In the genomic region with DNA sequence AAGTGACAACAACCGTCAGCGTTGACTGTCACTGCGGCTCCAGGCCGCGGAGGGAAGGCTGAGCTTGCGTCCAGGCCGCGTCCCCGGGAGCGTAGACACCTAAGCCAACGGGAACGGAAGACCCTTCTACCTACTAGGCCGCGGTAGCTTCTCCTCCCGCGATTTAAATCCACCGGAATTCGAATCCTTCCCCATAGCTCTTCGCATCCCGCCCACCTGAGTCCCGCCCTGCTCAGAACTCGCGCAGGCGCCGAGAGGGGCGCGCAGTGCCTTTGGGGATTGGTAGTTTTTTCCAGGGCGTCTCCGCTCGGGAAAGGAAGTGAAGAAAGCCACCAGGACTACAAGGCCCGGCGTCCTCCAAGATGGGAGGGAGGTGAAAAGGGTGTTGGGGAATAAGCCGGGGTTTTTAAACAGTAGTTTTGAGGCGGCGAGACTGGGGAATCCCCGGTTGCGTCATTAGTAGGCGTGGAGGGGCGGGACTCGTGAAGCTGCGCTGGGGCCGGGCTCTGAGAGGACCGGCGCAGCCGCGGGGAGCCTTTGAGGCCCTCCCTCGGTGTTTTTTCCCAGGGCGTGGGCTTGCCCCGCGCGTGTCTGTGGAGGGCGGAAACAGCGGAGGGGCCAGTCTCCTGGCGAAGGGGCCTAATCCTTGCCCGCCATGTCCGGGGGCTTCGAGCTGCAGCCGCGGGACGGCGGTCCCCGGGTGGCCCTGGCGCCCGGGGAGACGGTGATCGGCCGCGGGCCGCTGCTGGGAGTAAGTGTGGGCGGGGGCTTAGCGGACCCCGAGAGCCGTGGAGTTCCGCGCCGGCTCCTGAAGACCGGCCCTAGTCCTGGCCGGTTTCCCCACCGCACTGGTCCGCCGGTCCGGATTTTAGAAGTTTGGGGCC, we compare ENCODE assay signal across 1 cellular context.
TF ChIP-seq lines count a peak whose summit lies in the region.

A gene with protein sequence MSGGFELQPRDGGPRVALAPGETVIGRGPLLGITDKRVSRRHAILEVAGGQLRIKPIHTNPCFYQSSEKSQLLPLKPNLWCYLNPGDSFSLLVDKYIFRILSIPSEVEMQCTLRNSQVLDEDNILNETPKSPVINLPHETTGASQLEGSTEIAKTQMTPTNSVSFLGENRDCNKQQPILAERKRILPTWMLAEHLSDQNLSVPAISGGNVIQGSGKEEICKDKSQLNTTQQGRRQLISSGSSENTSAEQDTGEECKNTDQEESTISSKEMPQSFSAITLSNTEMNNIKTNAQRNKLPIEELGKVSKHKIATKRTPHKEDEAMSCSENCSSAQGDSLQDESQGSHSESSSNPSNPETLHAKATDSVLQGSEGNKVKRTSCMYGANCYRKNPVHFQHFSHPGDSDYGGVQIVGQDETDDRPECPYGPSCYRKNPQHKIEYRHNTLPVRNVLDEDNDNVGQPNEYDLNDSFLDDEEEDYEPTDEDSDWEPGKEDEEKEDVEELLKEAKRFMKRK (plus strand): TSS at position 509 of the 884 bp plus-strand sequence. CDS start 147 bp downstream, at position 656.
TSS of gene FBXO48 (minus strand) at position 218 of the 884 bp plus-strand sequence. CDS start 2,149 bp downstream, outside the sequence.

TF ChIP-seq in HEK293, 187 proteins besides CTCF, POLR2A, EP300 and RAD21 (continued from another document):
- TF ChIP-seq ZNF645 (tag by site-specific recombination; IDR thresholded peaks at IDR 0.05) (no peak), ZNF202 (tag by site-specific recombination; IDR thresholded peaks at IDR 0.05; ENCODE audit: borderline replicate concordance) (no peak), OSR2 (tag by site-specific recombination; IDR thresholded peaks at IDR 0.05) (peak; percentile 6; the same call in 1 of the 2 replicates), ZNF670 (tag by site-specific recombination; IDR thresholded peaks at IDR 0.05; ENCODE audit: low read depth) (no peak), REPIN1 (tag by site-specific recombination; IDR thresholded peaks at IDR 0.05; ENCODE audit: low read depth) (no peak), ZSCAN23 (tag by site-specific recombination; IDR thresholded peaks at IDR 0.05) (no peak), ZNF341 (tag by site-specific recombination; IDR thresholded peaks at IDR 0.05; ENCODE audit: low read depth) (peak; percentile 77), ZNF394 (tag by site-specific recombination; IDR thresholded peaks at IDR 0.05; ENCODE audit: borderline replicate concordance) (0 out of 2 replicates have a peak, but pooled peaks have one; percentile 15), ZNF629 (tag by site-specific recombination; IDR thresholded peaks at IDR 0.05) (peak; percentile 78), TCF7L2 (IDR thresholded peaks at IDR 0.05; ENCODE audit: borderline replicate concordance, low read depth, low read length) (no peak), PBX3 (CRISPR knock-in tag; IDR thresholded peaks at IDR 0.05) (no peak), ZNF624 (tag by site-specific recombination; IDR thresholded peaks at IDR 0.05) (no peak), ZNF776 (tag by site-specific recombination; IDR thresholded peaks at IDR 0.05; ENCODE audit: borderline replicate concordance) (no peak), ZNF777 (tag by site-specific recombination; IDR thresholded peaks at IDR 0.05; ENCODE audit: borderline replicate concordance) (no peak), ZBTB1 (tag by site-specific recombination; IDR thresholded peaks at IDR 0.05) (no peak), KLF9 (tag by site-specific recombination; IDR thresholded peaks at IDR 0.05; ENCODE audit: low read depth) (peak; percentile 93), ZNF184 (tag by site-specific recombination; IDR thresholded peaks at IDR 0.05) (no peak), ZNF2 (tag by site-specific recombination; IDR thresholded peaks at IDR 0.05) (0 out of 2 replicates have a peak, but pooled peaks have one; percentile 24), ZNF513 (tag by site-specific recombination; IDR thresholded peaks at IDR 0.05) (no peak), ZBTB49 (tag by site-specific recombination; IDR thresholded peaks at IDR 0.05; ENCODE audit: low read depth) (no peak), ZNF530 (tag by site-specific recombination; IDR thresholded peaks at IDR 0.05; ENCODE audit: low read depth) (no peak), ZNF114 (tag by site-specific recombination; IDR thresholded peaks at IDR 0.05) (no peak), ZNF146 (tag by site-specific recombination; IDR thresholded peaks at IDR 0.05) (no peak), KLF7 (tag by site-specific recombination; IDR thresholded peaks at IDR 0.05; ENCODE audit: borderline replicate concordance) (peak; percentile 55), HOXD13 (CRISPR knock-in tag; IDR thresholded peaks at IDR 0.05; ENCODE audit: borderline replicate concordance) (no peak), ZNF585B (tag by site-specific recombination; IDR thresholded peaks at IDR 0.05) (no peak), ZNF350 (tag by site-specific recombination; IDR thresholded peaks at IDR 0.05) (no peak), ZNF701 (tag by site-specific recombination; IDR thresholded peaks at IDR 0.05) (no peak), ZNF16 (tag by site-specific recombination; IDR thresholded peaks at IDR 0.05; ENCODE audit: low read depth) (no peak), HOXA7 (CRISPR knock-in tag; IDR thresholded peaks at IDR 0.05; ENCODE audit: borderline replicate concordance) (no peak), PATZ1 (tag by site-specific recombination; IDR thresholded peaks at IDR 0.05) (peak; percentile 82)
- TF ChIP-seq, protein P1, sequence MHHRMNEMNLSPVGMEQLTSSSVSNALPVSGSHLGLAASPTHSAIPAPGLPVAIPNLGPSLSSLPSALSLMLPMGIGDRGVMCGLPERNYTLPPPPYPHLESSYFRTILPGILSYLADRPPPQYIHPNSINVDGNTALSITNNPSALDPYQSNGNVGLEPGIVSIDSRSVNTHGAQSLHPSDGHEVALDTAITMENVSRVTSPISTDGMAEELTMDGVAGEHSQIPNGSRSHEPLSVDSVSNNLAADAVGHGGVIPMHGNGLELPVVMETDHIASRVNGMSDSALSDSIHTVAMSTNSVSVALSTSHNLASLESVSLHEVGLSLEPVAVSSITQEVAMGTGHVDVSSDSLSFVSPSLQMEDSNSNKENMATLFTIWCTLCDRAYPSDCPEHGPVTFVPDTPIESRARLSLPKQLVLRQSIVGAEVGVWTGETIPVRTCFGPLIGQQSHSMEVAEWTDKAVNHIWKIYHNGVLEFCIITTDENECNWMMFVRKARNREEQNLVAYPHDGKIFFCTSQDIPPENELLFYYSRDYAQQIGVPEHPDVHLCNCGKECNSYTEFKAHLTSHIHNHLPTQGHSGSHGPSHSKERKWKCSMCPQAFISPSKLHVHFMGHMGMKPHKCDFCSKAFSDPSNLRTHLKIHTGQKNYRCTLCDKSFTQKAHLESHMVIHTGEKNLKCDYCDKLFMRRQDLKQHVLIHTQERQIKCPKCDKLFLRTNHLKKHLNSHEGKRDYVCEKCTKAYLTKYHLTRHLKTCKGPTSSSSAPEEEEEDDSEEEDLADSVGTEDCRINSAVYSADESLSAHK (tag by site-specific recombination; IDR thresholded peaks at IDR 0.05): no peak
- TF ChIP-seq, protein P2, sequence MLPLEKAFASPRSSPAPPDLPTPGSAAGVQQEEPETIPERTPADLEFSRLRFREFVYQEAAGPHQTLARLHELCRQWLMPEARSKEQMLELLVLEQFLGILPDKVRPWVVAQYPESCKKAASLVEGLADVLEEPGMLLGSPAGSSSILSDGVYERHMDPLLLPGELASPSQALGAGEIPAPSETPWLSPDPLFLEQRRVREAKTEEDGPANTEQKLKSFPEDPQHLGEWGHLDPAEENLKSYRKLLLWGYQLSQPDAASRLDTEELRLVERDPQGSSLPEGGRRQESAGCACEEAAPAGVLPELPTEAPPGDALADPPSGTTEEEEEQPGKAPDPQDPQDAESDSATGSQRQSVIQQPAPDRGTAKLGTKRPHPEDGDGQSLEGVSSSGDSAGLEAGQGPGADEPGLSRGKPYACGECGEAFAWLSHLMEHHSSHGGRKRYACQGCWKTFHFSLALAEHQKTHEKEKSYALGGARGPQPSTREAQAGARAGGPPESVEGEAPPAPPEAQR (tag by site-specific recombination; IDR thresholded peaks at IDR 0.05): no peak
- TF ChIP-seq, protein P3, sequence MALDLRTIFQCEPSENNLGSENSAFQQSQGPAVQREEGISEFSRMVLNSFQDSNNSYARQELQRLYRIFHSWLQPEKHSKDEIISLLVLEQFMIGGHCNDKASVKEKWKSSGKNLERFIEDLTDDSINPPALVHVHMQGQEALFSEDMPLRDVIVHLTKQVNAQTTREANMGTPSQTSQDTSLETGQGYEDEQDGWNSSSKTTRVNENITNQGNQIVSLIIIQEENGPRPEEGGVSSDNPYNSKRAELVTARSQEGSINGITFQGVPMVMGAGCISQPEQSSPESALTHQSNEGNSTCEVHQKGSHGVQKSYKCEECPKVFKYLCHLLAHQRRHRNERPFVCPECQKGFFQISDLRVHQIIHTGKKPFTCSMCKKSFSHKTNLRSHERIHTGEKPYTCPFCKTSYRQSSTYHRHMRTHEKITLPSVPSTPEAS (tag by site-specific recombination; IDR thresholded peaks at IDR 0.05): no peak
- TF ChIP-seq, protein P4, sequence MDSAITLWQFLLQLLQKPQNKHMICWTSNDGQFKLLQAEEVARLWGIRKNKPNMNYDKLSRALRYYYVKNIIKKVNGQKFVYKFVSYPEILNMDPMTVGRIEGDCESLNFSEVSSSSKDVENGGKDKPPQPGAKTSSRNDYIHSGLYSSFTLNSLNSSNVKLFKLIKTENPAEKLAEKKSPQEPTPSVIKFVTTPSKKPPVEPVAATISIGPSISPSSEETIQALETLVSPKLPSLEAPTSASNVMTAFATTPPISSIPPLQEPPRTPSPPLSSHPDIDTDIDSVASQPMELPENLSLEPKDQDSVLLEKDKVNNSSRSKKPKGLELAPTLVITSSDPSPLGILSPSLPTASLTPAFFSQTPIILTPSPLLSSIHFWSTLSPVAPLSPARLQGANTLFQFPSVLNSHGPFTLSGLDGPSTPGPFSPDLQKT (IDR thresholded peaks at IDR 0.05; ENCODE audit: borderline replicate concordance, low read depth, low read length): no peak
